ENCODE assay signal across 2 cellular contexts in the genomic region with DNA sequence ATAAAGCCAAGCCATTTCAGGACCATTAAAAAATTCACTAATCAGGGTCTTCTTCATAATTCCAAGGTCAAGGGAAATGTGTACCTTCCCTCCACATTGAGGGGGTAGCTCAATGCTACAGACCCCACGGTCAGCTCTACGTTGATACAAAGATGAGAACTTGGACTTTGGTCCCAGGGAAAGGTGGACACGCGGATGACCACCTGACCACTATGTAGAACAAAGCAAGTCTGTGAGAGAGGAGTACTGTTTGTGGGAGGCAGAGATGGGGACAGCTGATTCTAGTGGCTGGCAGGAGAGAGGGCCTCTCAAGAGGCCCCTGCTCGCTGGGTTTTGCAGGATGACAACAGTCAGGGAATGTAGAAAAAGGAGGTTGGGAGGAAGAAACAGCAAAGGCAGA.
TF ChIP-seq lines count a peak whose summit lies in the region.

No MANE protein-coding gene starts in this region.

TF ChIP-seq in GM12878, 131 proteins besides CTCF, POLR2A, EP300 and RAD21 (continued from another document):
- no peak for TF ChIP-seq NKRF (conservative IDR thresholded peaks at IDR 0.05)
- TF ChIP-seq POLR2AphosphoS2 (IDR thresholded peaks at IDR 0.05; ENCODE audit: low read depth, low read length), result no peak
- TF ChIP-seq MYB (IDR thresholded peaks at IDR 0.05; ENCODE audit: borderline replicate concordance, low read depth, low read length), result no peak
- no peak for TF ChIP-seq TCF12 (IDR thresholded peaks at IDR 0.05; ENCODE audit: low read depth, low read length)
TF ChIP-seq in GM12878: peak in this region for 0.

TF ChIP-seq in WTC11, 78 proteins besides CTCF, POLR2A, EP300 and RAD21 (continued from another document):
- TF ChIP-seq, protein P1, sequence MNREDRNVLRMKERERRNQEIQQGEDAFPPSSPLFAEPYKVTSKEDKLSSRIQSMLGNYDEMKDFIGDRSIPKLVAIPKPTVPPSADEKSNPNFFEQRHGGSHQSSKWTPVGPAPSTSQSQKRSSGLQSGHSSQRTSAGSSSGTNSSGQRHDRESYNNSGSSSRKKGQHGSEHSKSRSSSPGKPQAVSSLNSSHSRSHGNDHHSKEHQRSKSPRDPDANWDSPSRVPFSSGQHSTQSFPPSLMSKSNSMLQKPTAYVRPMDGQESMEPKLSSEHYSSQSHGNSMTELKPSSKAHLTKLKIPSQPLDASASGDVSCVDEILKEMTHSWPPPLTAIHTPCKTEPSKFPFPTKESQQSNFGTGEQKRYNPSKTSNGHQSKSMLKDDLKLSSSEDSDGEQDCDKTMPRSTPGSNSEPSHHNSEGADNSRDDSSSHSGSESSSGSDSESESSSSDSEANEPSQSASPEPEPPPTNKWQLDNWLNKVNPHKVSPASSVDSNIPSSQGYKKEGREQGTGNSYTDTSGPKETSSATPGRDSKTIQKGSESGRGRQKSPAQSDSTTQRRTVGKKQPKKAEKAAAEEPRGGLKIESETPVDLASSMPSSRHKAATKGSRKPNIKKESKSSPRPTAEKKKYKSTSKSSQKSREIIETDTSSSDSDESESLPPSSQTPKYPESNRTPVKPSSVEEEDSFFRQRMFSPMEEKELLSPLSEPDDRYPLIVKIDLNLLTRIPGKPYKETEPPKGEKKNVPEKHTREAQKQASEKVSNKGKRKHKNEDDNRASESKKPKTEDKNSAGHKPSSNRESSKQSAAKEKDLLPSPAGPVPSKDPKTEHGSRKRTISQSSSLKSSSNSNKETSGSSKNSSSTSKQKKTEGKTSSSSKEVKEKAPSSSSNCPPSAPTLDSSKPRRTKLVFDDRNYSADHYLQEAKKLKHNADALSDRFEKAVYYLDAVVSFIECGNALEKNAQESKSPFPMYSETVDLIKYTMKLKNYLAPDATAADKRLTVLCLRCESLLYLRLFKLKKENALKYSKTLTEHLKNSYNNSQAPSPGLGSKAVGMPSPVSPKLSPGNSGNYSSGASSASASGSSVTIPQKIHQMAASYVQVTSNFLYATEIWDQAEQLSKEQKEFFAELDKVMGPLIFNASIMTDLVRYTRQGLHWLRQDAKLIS (CRISPR knock-in tag; IDR thresholded peaks at IDR 0.05; ENCODE audit: borderline replicate concordance), result no peak
- TF ChIP-seq, protein P2, sequence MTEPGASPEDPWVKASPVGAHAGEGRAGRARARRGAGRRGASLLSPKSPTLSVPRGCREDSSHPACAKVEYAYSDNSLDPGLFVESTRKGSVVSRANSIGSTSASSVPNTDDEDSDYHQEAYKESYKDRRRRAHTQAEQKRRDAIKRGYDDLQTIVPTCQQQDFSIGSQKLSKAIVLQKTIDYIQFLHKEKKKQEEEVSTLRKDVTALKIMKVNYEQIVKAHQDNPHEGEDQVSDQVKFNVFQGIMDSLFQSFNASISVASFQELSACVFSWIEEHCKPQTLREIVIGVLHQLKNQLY (CRISPR knock-in tag; IDR thresholded peaks at IDR 0.05), result no peak
- no peak for TF ChIP-seq MXD4 (CRISPR knock-in tag; IDR thresholded peaks at IDR 0.05; ENCODE audit: borderline replicate concordance)
- no peak for TF ChIP-seq ETV6 (CRISPR knock-in tag; IDR thresholded peaks at IDR 0.05)
- TF ChIP-seq, protein P3, sequence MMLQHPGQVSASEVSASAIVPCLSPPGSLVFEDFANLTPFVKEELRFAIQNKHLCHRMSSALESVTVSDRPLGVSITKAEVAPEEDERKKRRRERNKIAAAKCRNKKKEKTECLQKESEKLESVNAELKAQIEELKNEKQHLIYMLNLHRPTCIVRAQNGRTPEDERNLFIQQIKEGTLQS (CRISPR knock-in tag; conservative IDR thresholded peaks at IDR 0.05), result no peak
- TF ChIP-seq, protein P4, sequence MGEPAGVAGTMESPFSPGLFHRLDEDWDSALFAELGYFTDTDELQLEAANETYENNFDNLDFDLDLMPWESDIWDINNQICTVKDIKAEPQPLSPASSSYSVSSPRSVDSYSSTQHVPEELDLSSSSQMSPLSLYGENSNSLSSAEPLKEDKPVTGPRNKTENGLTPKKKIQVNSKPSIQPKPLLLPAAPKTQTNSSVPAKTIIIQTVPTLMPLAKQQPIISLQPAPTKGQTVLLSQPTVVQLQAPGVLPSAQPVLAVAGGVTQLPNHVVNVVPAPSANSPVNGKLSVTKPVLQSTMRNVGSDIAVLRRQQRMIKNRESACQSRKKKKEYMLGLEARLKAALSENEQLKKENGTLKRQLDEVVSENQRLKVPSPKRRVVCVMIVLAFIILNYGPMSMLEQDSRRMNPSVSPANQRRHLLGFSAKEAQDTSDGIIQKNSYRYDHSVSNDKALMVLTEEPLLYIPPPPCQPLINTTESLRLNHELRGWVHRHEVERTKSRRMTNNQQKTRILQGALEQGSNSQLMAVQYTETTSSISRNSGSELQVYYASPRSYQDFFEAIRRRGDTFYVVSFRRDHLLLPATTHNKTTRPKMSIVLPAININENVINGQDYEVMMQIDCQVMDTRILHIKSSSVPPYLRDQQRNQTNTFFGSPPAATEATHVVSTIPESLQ (CRISPR knock-in tag; IDR thresholded peaks at IDR 0.05), result no peak
- TF ChIP-seq JAZF1 (CRISPR knock-in tag; IDR thresholded peaks at IDR 0.05), result no peak
- TF ChIP-seq ZBTB21 (CRISPR knock-in tag; IDR thresholded peaks at IDR 0.05; ENCODE audit: borderline replicate concordance), result no peak
- no peak for TF ChIP-seq SMAD4 (CRISPR knock-in tag; IDR thresholded peaks at IDR 0.05)
- no peak for TF ChIP-seq ATF1 (CRISPR knock-in tag; IDR thresholded peaks at IDR 0.05)
- TF ChIP-seq ATF2 (CRISPR knock-in tag; IDR thresholded peaks at IDR 0.05; ENCODE audit: borderline replicate concordance, low read depth), result no peak
